Comparison of ENCODE assay signal across 8 cellular contexts in genomic region chr19:58182989-58183821, GRCh38. TPM values are rescaled to one million over a fixed set of nuclear protein-coding genes. Genes with fewer than 3 reads are reported as not detected.
DNase-seq lines count a peak whose midpoint lies in the region; ATAC-seq, FAIRE-seq and TF ChIP-seq lines count a peak whose summit lies in the region.

ZNF274 (plus strand) TSS chr19:58183061; CDS start chr19:58183966, 905 bp downstream.

- no peaks in the 10 kb centered on the region for H4K20me1 ChIP-seq in BLaER1

- H3K9ac ChIP-seq in BLaER1, result peak within 1 kb of the TSS; percentile 95

- ATAC-seq in HG03442 (IDR thresholded peaks at IDR 0.05; ENCODE audit: unreplicated experiment) (peak; percentile 91), right lobe of liver (peak; percentile 90 to 95 (median 94))

- H3K4me3 ChIP-seq in BLaER1 (peak within 1 kb of the TSS; percentile 91), right lobe of liver (peak within 1 kb of the TSS; percentile 75 to 97 (median 85))

- H3K27ac ChIP-seq in BLaER1 (peak within 1 kb of the TSS; percentile 99), right lobe of liver (peak within 1 kb of the TSS; percentile 97 to 98 (median 97))

- peak; percentile 94 for TF ChIP-seq POLR2A in right lobe of liver (IDR thresholded peaks at IDR 0.05)

- intact Hi-C loops in right lobe of liver (cut with DNase I), result no loop called here

- H3K4me2 ChIP-seq in BLaER1, result peak within 1 kb of the TSS; percentile 83

- H3K9me3 ChIP-seq in BLaER1, result peaks cover 92% of the 10 kb centered on the region
- peaks cover 0 to 56% (median 24%) of the 10 kb centered on the region in 4 donors for H3K9me3 ChIP-seq in right lobe of liver

- H3K4me1 ChIP-seq in BLaER1 (peaks cover 11% of the 10 kb centered on the region), right lobe of liver (peaks cover 0 to 6% (median 0%) of the 10 kb centered on the region in 4 donors)

- WGBS in right lobe of liver (ENCODE audit: insufficient coverage, low coverage, low lambda C conversion rate, missing lambda C conversion rate), result 0% methylated on average over 11 of the region's 80 CpGs

- no peaks in the 10 kb centered on the region for H3K27me3 ChIP-seq in BLaER1
- H3K27me3 ChIP-seq in right lobe of liver, result no peaks in the 10 kb centered on the region

- peak; percentile 94 for DNase-seq in GM19239 (ENCODE audit: insufficient read length, low spot score)
- peak; percentile 91 for DNase-seq in NCI-H69 (lab: John Stamatoyannopoulos, UW)
- DNase-seq in activated CD4-positive, alpha-beta T cell treated with anti-CD3 and anti-CD28 coated beads, Interleukin-2, amount 50 U/mL, for 48 hours, result peak; percentile 93 to 94
- DNase-seq in dermis microvascular lymphatic vessel endothelial cell (ENCODE audit: low read depth in 2 of 2), result peak; percentile 78 to 92
- DNase-seq in right lobe of liver, result peak; percentile 96 to 98 (median 98)
- peak; percentile 95 for DNase-seq in stimulated activated CD4-positive, alpha-beta T cell treated with anti-CD3 and anti-CD28 coated beads, Interleukin-4, amount 100 ng/mL, for 24 hours

- peak; percentile 82 for FAIRE-seq in GM19239 (lab: Jason Lieb, UNC)

- TF ChIP-seq CTCF in right lobe of liver (IDR thresholded peaks at IDR 0.05), result no peak

- H3K36me3 ChIP-seq in BLaER1 (peaks cover 72% of the 10 kb centered on the region), right lobe of liver (peaks cover 0 to 23% (median 10%) of the 10 kb centered on the region in 4 donors)

RNA-seq across cellular contexts. Expression of gene ZNF274, which starts in this region (rescaled TPM):
- total RNA-seq in dermis microvascular lymphatic vessel endothelial cell (9.6 and 13.5 TPM in 2 replicates), right lobe of liver (10 to 100 TPM; 12.7 to 18.5 (median 14.4) TPM)

Comparison
In these comparisons a context has a peak if more than half of its experiments do, and no peak if none do; other contexts are left out.
1. Peak in every context shown above with its lines: DNase-seq, ATAC-seq, H3K4me3 ChIP-seq and H3K27ac ChIP-seq.